Comparison of ENCODE assay signal across 7 cellular contexts in the genomic region with DNA sequence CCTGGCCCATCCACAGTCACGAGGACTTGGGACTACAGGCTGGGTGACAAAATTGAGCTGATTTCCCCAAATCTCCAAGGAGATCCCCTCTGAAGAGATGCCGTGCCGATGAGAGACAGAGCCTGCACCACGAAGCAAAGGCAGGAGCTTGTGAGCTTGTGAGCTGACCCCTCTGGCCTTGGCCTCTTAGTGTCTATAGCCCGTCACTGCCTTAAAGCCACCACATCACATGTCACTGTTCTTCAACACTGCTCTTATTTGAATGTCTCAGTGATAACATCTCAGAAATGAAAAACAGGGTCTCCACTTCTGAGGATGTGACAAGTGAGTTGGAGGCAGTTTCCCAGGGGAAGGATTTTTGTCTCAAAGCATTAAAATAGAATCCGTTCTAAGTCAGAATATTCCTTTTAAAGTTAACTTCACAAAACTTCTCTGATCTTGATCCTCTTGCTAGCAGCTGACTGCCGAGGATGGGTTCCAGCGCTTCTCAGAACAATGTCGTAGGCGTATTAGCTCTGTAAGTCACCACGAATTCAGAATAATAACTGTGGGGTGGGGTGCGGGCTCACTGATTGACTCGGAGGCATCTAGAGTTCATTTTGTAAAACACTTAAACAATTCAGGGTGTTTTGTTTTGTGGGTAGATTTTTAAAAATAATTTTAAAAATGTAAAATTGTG. TPM values are rescaled to one million over a fixed set of nuclear protein-coding genes. Genes with fewer than 3 reads are reported as not detected.
DNase-seq lines count a peak whose midpoint lies in the region; ATAC-seq and TF ChIP-seq lines count a peak whose summit lies in the region.

No MANE protein-coding gene starts in this region.

- intact Hi-C loops in MCF 10A (cut with micrococcal nuclease) = no loop called here

- peak; percentile 60 for ATAC-seq in HG02840 (IDR thresholded peaks at IDR 0.05; ENCODE audit: low FRiP score, unreplicated experiment)

- no peaks in the 10 kb centered on the region for H3K9me3 Mint-ChIP-seq in MCF 10A (ENCODE audit: unreplicated experiment)

- no peak overlapping the region for H3K4me3 Mint-ChIP-seq in MCF 10A (ENCODE audit: unreplicated experiment)

- POLR2A ChIA-PET in MCF 10A (lab: Yijun Ruan, JAX) = interaction anchor here (0.7 kb wide), 1 partner anchor 1700 kb away, joined by 4 read pairs; no protein-coding TSS in a partner anchor

- TF ChIP-seq CTCF in cardiac muscle cell (IDR thresholded peaks at IDR 0.05; ENCODE audit: low read depth, low read length) (no peak), MCF 10A (IDR thresholded peaks at IDR 0.05; ENCODE audit: unreplicated experiment) (no peak)

- H3K36me3 ChIP-seq in cardiac muscle cell = no peaks in the 10 kb centered on the region

- no peak overlapping the region for H3K4me3 ChIP-seq in cardiac muscle cell

- no peaks in the 10 kb centered on the region for H3K4me1 Mint-ChIP-seq in MCF 10A (ENCODE audit: insufficient read depth, unreplicated experiment)

- CTCF ChIA-PET in MCF 10A (lab: Yijun Ruan, JAX) = interaction anchor here (0.6 kb wide), 1 partner anchor 478 kb away, joined by 3 read pairs; no protein-coding TSS in a partner anchor

- peak overlapping the region; percentile 64 for H3K27ac ChIP-seq in cardiac muscle cell

- DNase-seq in activated CD8-positive, alpha-beta memory T cell treated with anti-CD3 and anti-CD28 coated beads for 24 hours = peak; percentile 80
- DNase-seq in cardiac muscle cell (ENCODE audit: low read depth in 1 of 2, low spot score in 1 of 2) (peak; percentile 30 to 60), NCI-H510A (lab: John Stamatoyannopoulos, UW) (no peak), H4 (ENCODE audit: low spot score) (no peak), MCF 10A (ENCODE audit: unreplicated experiment) (no peak)
- peak; percentile 37 for DNase-seq in stimulated activated CD8-positive, alpha-beta memory T cell treated with anti-CD3 and anti-CD28 coated beads, Interleukin-15, amount 100 ng/mL, for 1 hour (ENCODE audit: low read depth)

- no peaks in the 10 kb centered on the region for H3K27me3 Mint-ChIP-seq in MCF 10A (ENCODE audit: insufficient read depth, unreplicated experiment)

- H3K9me3 ChIP-seq in cardiac muscle cell (ENCODE audit: low read depth) = no peaks in the 10 kb centered on the region

- H3K27ac Mint-ChIP-seq in MCF 10A (ENCODE audit: low read depth, unreplicated experiment) = no peak overlapping the region

- H3K27me3 ChIP-seq in cardiac muscle cell = no peaks in the 10 kb centered on the region

- peaks cover 18% of the 10 kb centered on the region for H3K4me1 ChIP-seq in cardiac muscle cell (ENCODE audit: low read depth)

- H3K36me3 Mint-ChIP-seq in MCF 10A (ENCODE audit: insufficient read depth, unreplicated experiment) = no peaks in the 10 kb centered on the region

- no TSS peak for BruUV-seq in MCF 10A (replicated peaks; lab: Mats Ljungman, UMichigan)

RNA-seq across cellular contexts. Expression of a gene that starts 37.5 kb away (rescaled TPM):
- 29.8 and 39.8 TPM in 2 replicates for total RNA-seq in cardiac muscle cell
- polyA plus RNA-seq in cardiac muscle cell = 20.5 and 24.2 TPM in 2 replicates
- 2.5 and 3.4 TPM in 2 replicates for total RNA-seq in H4 (2014; rRNA removed; shearing (Covaris generic))
- 4.8 and 5.3 TPM in 2 replicates for total RNA-seq in MCF 10A (2022)

Comparison
In these comparisons a context has a peak if more than half of its experiments do, and no peak if none do; other contexts are left out.
1. DNase-seq: peak in activated CD8-positive, alpha-beta memory T cell treated with anti-CD3 and anti-CD28 coated beads for 24 hours (single experiment), cardiac muscle cell (2 of 2) and stimulated activated CD8-positive, alpha-beta memory T cell treated with anti-CD3 and anti-CD28 coated beads, Interleukin-15, amount 100 ng/mL, for 1 hour (single experiment); none in NCI-H510A (single experiment), H4 (single experiment) and MCF 10A (single experiment).